Comparison of ENCODE assay signal across 8 cellular contexts in the genomic region with DNA sequence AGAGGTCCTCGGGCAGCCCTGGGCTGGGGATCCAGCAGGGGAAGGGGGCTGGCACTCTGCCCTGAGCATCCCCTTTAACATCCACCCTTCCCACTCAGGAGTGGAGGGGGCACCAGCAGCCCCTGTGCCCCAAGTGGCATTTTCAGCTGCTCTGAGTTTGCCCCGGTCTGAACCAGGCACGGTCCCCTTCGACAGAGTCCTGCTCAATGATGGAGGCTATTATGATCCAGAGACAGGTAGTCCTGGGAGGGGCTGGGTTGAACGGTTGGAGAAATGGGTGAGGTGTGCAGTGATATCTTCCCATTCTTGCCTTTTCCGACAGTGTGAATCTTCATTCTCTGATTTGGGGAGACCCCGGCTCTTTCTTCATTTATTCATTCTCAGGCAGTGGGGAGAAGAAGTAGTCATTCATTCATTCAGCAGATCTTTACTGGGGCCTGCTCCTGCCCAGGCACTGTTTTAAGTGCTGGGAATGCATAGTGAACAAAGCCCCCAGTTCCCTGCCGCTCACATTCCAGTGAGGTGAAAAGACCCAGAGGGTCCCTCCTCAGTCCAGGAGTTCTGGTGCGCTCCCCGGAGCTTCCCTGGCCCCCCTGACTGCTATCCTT. TPM values are rescaled to one million over a fixed set of nuclear protein-coding genes. Genes with fewer than 3 reads are reported as not detected.
DNase-seq lines count a peak whose midpoint lies in the region; ATAC-seq, FAIRE-seq and TF ChIP-seq lines count a peak whose summit lies in the region.

No MANE protein-coding gene starts in this region.

- H3K36me3 ChIP-seq in HepG2 (replicated peaks in 1 of 2; ENCODE audit: control insufficient read depth in 1 of 2, insufficient read depth in 2 of 2, low read length in 2 of 2) = no peaks in the 10 kb centered on the region; a peak in 3 of 5 replicates

- intact Hi-C loops in activated CD4-positive, alpha-beta T cell treated with anti-CD3 and anti-CD28 coated beads for 36 hours (cut with DNase I, micrococcal nuclease) = loop anchor here in 1 of 2 experiments (5.0 kb wide), 1 partner anchor 123 kb away; no protein-coding TSS in a partner anchor
- intact Hi-C loops in HepG2 (cut with micrococcal nuclease; ENCODE audit: unreplicated experiment) = loop anchor here (5.0 to 10.0 kb wide), 3 partner anchors 50 to 1162 kb away; a partner anchor contains a TSS

- no peak for FAIRE-seq in HepG2 (lab: Jason Lieb, UNC)
- no peak for FAIRE-seq in D721Med (lab: Jason Lieb, UNC)

- peak overlapping the region; percentile 63; the same call in 1 of the 2 replicates for H3K9ac ChIP-seq in HepG2 (ENCODE audit: insufficient read depth, low read depth, low read length)

- no peaks in the 10 kb centered on the region for H3K9me3 Mint-ChIP-seq in activated CD4-positive, alpha-beta T cell treated with anti-CD3 and anti-CD28 coated beads for 36 hours (ENCODE audit: low read depth)

- peak overlapping the region; percentile 77 for H3K4me3 Mint-ChIP-seq in activated CD4-positive, alpha-beta T cell treated with anti-CD3 and anti-CD28 coated beads for 36 hours

- TF ChIP-seq EP300 in HepG2 (IDR thresholded peaks at IDR 0.05; ENCODE audit: low read depth in 2 of 2, low read length in 2 of 2) (no peak), HepG2 (CRISPR knock-in tag; IDR thresholded peaks at IDR 0.05; ENCODE audit: borderline replicate concordance) (no peak)

- DNase-seq in activated CD4-positive, alpha-beta T cell treated with anti-CD3 and anti-CD28 coated beads for 36 hours = no peak
- no peak for DNase-seq in activated CD4-positive, alpha-beta T cell treated with anti-CD3 and anti-CD28 coated beads for 48 hours
- DNase-seq in astrocyte of the spinal cord (ENCODE audit: low read depth, low spot score) = no peak
- no peak for DNase-seq in HepG2 (ENCODE audit: low spot score)
- DNase-seq in substantia nigra (lab: John Stamatoyannopoulos, UW) = no peak
- DNase-seq in UCSD-AML1 (lab: John Stamatoyannopoulos, UW; ENCODE audit: unreplicated experiment) = no peak
- no peak for DNase-seq in D721Med (ENCODE audit: insufficient read length, low spot score)
- no peak for DNase-seq in NCI-H510A treated with DMSO at 0.1 percent for 48 hours (lab: John Stamatoyannopoulos, UW)

- no peaks in the 10 kb centered on the region for H3K27me3 ChIP-seq in HepG2 (ENCODE audit: control insufficient read depth in 1 of 2, insufficient read depth in 2 of 2, low read length in 2 of 2)

- H3K4me1 ChIP-seq in HepG2 (ENCODE audit: insufficient read depth, low read length) = peaks cover 76% of the 10 kb centered on the region

- peaks cover 32% of the 10 kb centered on the region for H3K4me1 Mint-ChIP-seq in activated CD4-positive, alpha-beta T cell treated with anti-CD3 and anti-CD28 coated beads for 36 hours

- no peak overlapping the region for H2AFZ ChIP-seq in HepG2 (ENCODE audit: low read length)

- no peaks in the 10 kb centered on the region for H3K36me3 Mint-ChIP-seq in activated CD4-positive, alpha-beta T cell treated with anti-CD3 and anti-CD28 coated beads for 36 hours (ENCODE audit: low read depth)

- BruUV-seq in HepG2 (replicated peaks; lab: Mats Ljungman, UMichigan) = TSS peak; percentile 71

- H3K4me2 ChIP-seq in HepG2 (ENCODE audit: low read depth, low read length) = peak overlapping the region; percentile 84

- no peak for TF ChIP-seq CTCF in astrocyte of the spinal cord (IDR thresholded peaks at IDR 0.05; ENCODE audit: low read depth, low read length)
- TF ChIP-seq CTCF in HepG2 (CRISPR knock-in tag; IDR thresholded peaks at IDR 0.05) = no peak
- no peak for TF ChIP-seq CTCF in D721Med (IDR thresholded peaks at IDR 0.05; ENCODE audit: insufficient read depth, missing control alignments)

- H3K79me2 ChIP-seq in HepG2 (ENCODE audit: insufficient read depth, low read length) = peaks cover 33% of the 10 kb centered on the region

- H3K27ac Mint-ChIP-seq in activated CD4-positive, alpha-beta T cell treated with anti-CD3 and anti-CD28 coated beads for 36 hours = peak overlapping the region; percentile 38

- in situ Hi-C loops in astrocyte of the spinal cord (cut with HindIII; ENCODE audit: low sequenced_read_pairs) = no loop called here
- in situ Hi-C loops in HepG2 (cut with HindIII; ENCODE audit: extremely low pct_ligation_motif_present, low pct_unique_long_range_greater_than_20kb) = no loop called here

- ATAC-seq in activated CD4-positive, alpha-beta T cell treated with anti-CD3 and anti-CD28 coated beads for 36 hours = no peak
- ATAC-seq in HepG2 = no peak

- H4K20me1 ChIP-seq in HepG2 (ENCODE audit: insufficient read depth, low read length) = no peaks in the 10 kb centered on the region

- H3K4me3 ChIP-seq in astrocyte of the spinal cord (ENCODE audit: low read depth, low read length) (peak overlapping the region; percentile 51), HepG2 (replicated peaks in 1 of 3; ENCODE audit: insufficient read depth in 1 of 3, low read depth in 2 of 3, low read length in 3 of 3) (peak overlapping the region in 2 of 3 experiments; percentile 53 to 77; a peak in 4 of 6 replicates)

- POLR2A ChIA-PET in activated CD4-positive, alpha-beta T cell treated with anti-CD3 and anti-CD28 coated beads for 36 hours (lab: Charles Lee) = no interaction called here
- POLR2A ChIA-PET in HepG2 (lab: Yijun Ruan, JAX) = interaction anchor here (0.6 to 9.2 kb wide), 7 partner anchors 10 to 126 kb away, joined by 3 to 106 read pairs (median 28); a partner anchor contains a TSS

- CTCF ChIA-PET in activated CD4-positive, alpha-beta T cell treated with anti-CD3 and anti-CD28 coated beads for 36 hours (lab: Charles Lee) = interaction anchor here (0.8 to 5.7 kb wide), 4 partner anchors 14 to 123 kb away, joined by 3 to 30 read pairs (median 4); a partner anchor contains a TSS
- CTCF ChIA-PET in HepG2 (lab: Yijun Ruan, JAX; ENCODE audit: low intra/inter-chr PET ratio, low total read pairs) = interaction anchor here (1.3 to 2.0 kb wide), 2 partner anchors 13 to 35 kb away, joined by 3 to 6 read pairs; no protein-coding TSS in a partner anchor

- TF ChIP-seq RAD21 in HepG2 (CRISPR knock-in tag; IDR thresholded peaks at IDR 0.05) = no peak

- no peaks in the 10 kb centered on the region for H3K9me3 ChIP-seq in HepG2 (ENCODE audit: low read length)

- 92% methylated on average over 10 of the region's 10 CpGs for WGBS in HepG2 (ENCODE audit: low lambda C conversion rate)

- H3K27ac ChIP-seq in HepG2 (ENCODE audit: extremely low read length, insufficient read depth, low read length) (no peak overlapping the region), substantia nigra (ENCODE audit: low read depth, low read length, poor library complexity, severe bottlenecking) (peak overlapping the region; percentile 82)

- TF ChIP-seq POLR2A in HepG2 (IDR thresholded peaks at IDR 0.05; ENCODE audit: insufficient read depth in 1 of 2, low read depth in 2 of 2, low read length in 2 of 2) = no peak

- H3K27me3 Mint-ChIP-seq in activated CD4-positive, alpha-beta T cell treated with anti-CD3 and anti-CD28 coated beads for 36 hours = no peaks in the 10 kb centered on the region

RNA-seq across cellular contexts. Expression of a gene that starts 1.4 kb away (rescaled TPM):
- 10 to 100 TPM; 10.6 to 12.7 TPM for total RNA-seq in activated CD4-positive, alpha-beta T cell treated with anti-CD3 and anti-CD28 coated beads for 36 hours
- 29.9 and 40.9 TPM in 2 replicates for total RNA-seq in HepG2 (2016; rRNA removed; fragmentation: Illumina TruSeq; extraction: Trizol)
- 8.1 and 9.7 TPM in 2 replicates for total RNA-seq in HepG2 (2016; cell fraction: cytosol; rRNA removed; fragmentation: Illumina TruSeq; extraction: Trizol; ENCODE audit: low read depth)
- total RNA-seq in HepG2 (2016; cell fraction: insoluble cytoplasmic fraction; rRNA removed; fragmentation: Illumina TruSeq; extraction: Trizol) = 31.6 and 41.5 TPM in 2 replicates
- total RNA-seq in HepG2 (2016; cell fraction: membrane; rRNA removed; fragmentation: Illumina TruSeq; extraction: Trizol) = 15.4 and 18.4 TPM in 2 replicates
- 34.9 and 38.4 TPM in 2 replicates for total RNA-seq in HepG2 (2016; cell fraction: nucleus; rRNA removed; fragmentation: Illumina TruSeq; extraction: Trizol)
- polyA plus RNA-seq in HepG2 (2011; rRNA removed) = 99.2 and 139 TPM in 2 replicates
- 93.9 and 100.0 TPM in 2 replicates for polyA plus RNA-seq in HepG2 (2011; cell fraction: cytosol; rRNA removed)
- 195 and 260 TPM in 2 replicates for polyA plus RNA-seq in HepG2 (2011; cell fraction: nucleus; rRNA removed)
- 128 and 136 TPM in 2 replicates for polyA plus RNA-seq in HepG2 (2012)
- polyA plus RNA-seq in HepG2 (2016; cell fraction: cytosol; fragmentation: Illumina TruSeq; extraction: Trizol; ENCODE audit: low read depth) = 12.3 and 15.8 TPM in 2 replicates
- polyA plus RNA-seq in HepG2 (2016; cell fraction: insoluble cytoplasmic fraction; fragmentation: Illumina TruSeq; extraction: Trizol; ENCODE audit: low read depth) = 39.2 and 45.9 TPM in 2 replicates
- 14.9 and 20.8 TPM in 2 replicates for polyA plus RNA-seq in HepG2 (2016; cell fraction: membrane; fragmentation: Illumina TruSeq; extraction: Trizol; ENCODE audit: low read depth)
- polyA plus RNA-seq in HepG2 (2016; cell fraction: nucleus; fragmentation: Illumina TruSeq; extraction: Trizol; ENCODE audit: insufficient read depth, low read depth) = 94.3 and 95.6 TPM in 2 replicates
- polyA minus RNA-seq in HepG2 (2011; rRNA and poly(A)+ RNA removed; ENCODE audit: low replicate concordance) = 6.9 and 106 TPM in 2 replicates
- 29.4 and 50.9 TPM in 2 replicates for polyA minus RNA-seq in HepG2 (2011; cell fraction: cytosol; rRNA and poly(A)+ RNA removed)
- polyA minus RNA-seq in HepG2 (2011; cell fraction: nucleus; rRNA and poly(A)+ RNA removed) = 51.5 and 66.5 TPM in 2 replicates

RNA-seq across cellular contexts. Expression of a gene that starts 6.8 kb away (rescaled TPM):
- total RNA-seq in activated CD4-positive, alpha-beta T cell treated with anti-CD3 and anti-CD28 coated beads for 36 hours = under 1 TPM; 0.40 to 0.46 TPM
- total RNA-seq in HepG2 (2016; rRNA removed; fragmentation: Illumina TruSeq; extraction: Trizol) = 4.0 and 9.7 TPM in 2 replicates
- 0.53 and 0.61 TPM in 2 replicates for total RNA-seq in HepG2 (2016; cell fraction: cytosol; rRNA removed; fragmentation: Illumina TruSeq; extraction: Trizol; ENCODE audit: low read depth)
- 4.1 and 12.5 TPM in 2 replicates for total RNA-seq in HepG2 (2016; cell fraction: insoluble cytoplasmic fraction; rRNA removed; fragmentation: Illumina TruSeq; extraction: Trizol)
- 1.4 TPM in 2 replicates for total RNA-seq in HepG2 (2016; cell fraction: membrane; rRNA removed; fragmentation: Illumina TruSeq; extraction: Trizol)
- total RNA-seq in HepG2 (2016; cell fraction: nucleus; rRNA removed; fragmentation: Illumina TruSeq; extraction: Trizol) = 8.7 and 9.5 TPM in 2 replicates
- polyA plus RNA-seq in HepG2 (2011; rRNA removed) = 8.1 and 13.1 TPM in 2 replicates
- polyA plus RNA-seq in HepG2 (2011; cell fraction: cytosol; rRNA removed) = 9.7 and 19.1 TPM in 2 replicates
- polyA plus RNA-seq in HepG2 (2011; cell fraction: nucleus; rRNA removed) = 30.1 and 34.4 TPM in 2 replicates
- polyA plus RNA-seq in HepG2 (2012) = 8.6 and 10.0 TPM in 2 replicates
- 0.42 and 0.58 TPM in 2 replicates for polyA plus RNA-seq in HepG2 (2016; cell fraction: cytosol; fragmentation: Illumina TruSeq; extraction: Trizol; ENCODE audit: low read depth)
- 2.8 and 3.2 TPM in 2 replicates for polyA plus RNA-seq in HepG2 (2016; cell fraction: insoluble cytoplasmic fraction; fragmentation: Illumina TruSeq; extraction: Trizol; ENCODE audit: low read depth)
- polyA plus RNA-seq in HepG2 (2016; cell fraction: membrane; fragmentation: Illumina TruSeq; extraction: Trizol; ENCODE audit: low read depth) = 0.45 and 1.0 TPM in 2 replicates
- polyA plus RNA-seq in HepG2 (2016; cell fraction: nucleus; fragmentation: Illumina TruSeq; extraction: Trizol; ENCODE audit: insufficient read depth, low read depth) = 14.3 and 15.9 TPM in 2 replicates
- polyA minus RNA-seq in HepG2 (2011; rRNA and poly(A)+ RNA removed; ENCODE audit: low replicate concordance) = 0.54 and 19.1 TPM in 2 replicates
- 13.6 and 17.2 TPM in 2 replicates for polyA minus RNA-seq in HepG2 (2011; cell fraction: cytosol; rRNA and poly(A)+ RNA removed)
- polyA minus RNA-seq in HepG2 (2011; cell fraction: nucleus; rRNA and poly(A)+ RNA removed) = 4.8 and 5.6 TPM in 2 replicates

RNA-seq across cellular contexts. Expression of a gene that starts 13.7 kb away (rescaled TPM):
- total RNA-seq in activated CD4-positive, alpha-beta T cell treated with anti-CD3 and anti-CD28 coated beads for 36 hours = 100 to 1,000 TPM; 305 to 406 TPM
- total RNA-seq in HepG2 (2016; rRNA removed; fragmentation: Illumina TruSeq; extraction: Trizol) = 498 and 508 TPM in 2 replicates
- 947 and 1,365 TPM in 2 replicates for total RNA-seq in HepG2 (2016; cell fraction: cytosol; rRNA removed; fragmentation: Illumina TruSeq; extraction: Trizol; ENCODE audit: low read depth)
- 496 and 506 TPM in 2 replicates for total RNA-seq in HepG2 (2016; cell fraction: insoluble cytoplasmic fraction; rRNA removed; fragmentation: Illumina TruSeq; extraction: Trizol)
- total RNA-seq in HepG2 (2016; cell fraction: membrane; rRNA removed; fragmentation: Illumina TruSeq; extraction: Trizol) = 928 and 1,097 TPM in 2 replicates
- 200 and 226 TPM in 2 replicates for total RNA-seq in HepG2 (2016; cell fraction: nucleus; rRNA removed; fragmentation: Illumina TruSeq; extraction: Trizol)
- polyA plus RNA-seq in HepG2 (2011; rRNA removed) = 491 and 584 TPM in 2 replicates
- 627 and 1,057 TPM in 2 replicates for polyA plus RNA-seq in HepG2 (2011; cell fraction: cytosol; rRNA removed)
- polyA plus RNA-seq in HepG2 (2011; cell fraction: nucleus; rRNA removed) = 336 and 383 TPM in 2 replicates
- polyA plus RNA-seq in HepG2 (2012) = 371 and 440 TPM in 2 replicates
- polyA plus RNA-seq in HepG2 (2016; cell fraction: cytosol; fragmentation: Illumina TruSeq; extraction: Trizol; ENCODE audit: low read depth) = 1,401 and 1,836 TPM in 2 replicates
- 640 and 680 TPM in 2 replicates for polyA plus RNA-seq in HepG2 (2016; cell fraction: insoluble cytoplasmic fraction; fragmentation: Illumina TruSeq; extraction: Trizol; ENCODE audit: low read depth)
- polyA plus RNA-seq in HepG2 (2016; cell fraction: membrane; fragmentation: Illumina TruSeq; extraction: Trizol; ENCODE audit: low read depth) = 1,282 and 1,407 TPM in 2 replicates
- polyA plus RNA-seq in HepG2 (2016; cell fraction: nucleus; fragmentation: Illumina TruSeq; extraction: Trizol; ENCODE audit: insufficient read depth, low read depth) = 415 and 448 TPM in 2 replicates
- polyA minus RNA-seq in HepG2 (2011; rRNA and poly(A)+ RNA removed; ENCODE audit: low replicate concordance) = 310 and 535 TPM in 2 replicates
- polyA minus RNA-seq in HepG2 (2011; cell fraction: cytosol; rRNA and poly(A)+ RNA removed) = 514 and 560 TPM in 2 replicates
- 136 and 144 TPM in 2 replicates for polyA minus RNA-seq in HepG2 (2011; cell fraction: nucleus; rRNA and poly(A)+ RNA removed)

RNA-seq across cellular contexts. Expression of a gene that starts 33.7 kb away (rescaled TPM):
- total RNA-seq in activated CD4-positive, alpha-beta T cell treated with anti-CD3 and anti-CD28 coated beads for 36 hours = 10 to 100 TPM; 12.5 to 14.5 TPM
- total RNA-seq in HepG2 (2016; rRNA removed; fragmentation: Illumina TruSeq; extraction: Trizol) = 48.6 and 55.9 TPM in 2 replicates
- total RNA-seq in HepG2 (2016; cell fraction: cytosol; rRNA removed; fragmentation: Illumina TruSeq; extraction: Trizol; ENCODE audit: low read depth) = 148 and 152 TPM in 2 replicates
- 39.9 and 57.5 TPM in 2 replicates for total RNA-seq in HepG2 (2016; cell fraction: insoluble cytoplasmic fraction; rRNA removed; fragmentation: Illumina TruSeq; extraction: Trizol)
- total RNA-seq in HepG2 (2016; cell fraction: membrane; rRNA removed; fragmentation: Illumina TruSeq; extraction: Trizol) = 249 and 253 TPM in 2 replicates
- 22.8 and 23.0 TPM in 2 replicates for total RNA-seq in HepG2 (2016; cell fraction: nucleus; rRNA removed; fragmentation: Illumina TruSeq; extraction: Trizol)
- polyA plus RNA-seq in HepG2 (2011; rRNA removed) = 63.6 and 73.3 TPM in 2 replicates
- polyA plus RNA-seq in HepG2 (2011; cell fraction: cytosol; rRNA removed) = 65.6 and 84.8 TPM in 2 replicates
- polyA plus RNA-seq in HepG2 (2011; cell fraction: nucleus; rRNA removed) = 45.3 and 47.1 TPM in 2 replicates
- polyA plus RNA-seq in HepG2 (2012) = 36.8 and 51.0 TPM in 2 replicates
- 247 and 251 TPM in 2 replicates for polyA plus RNA-seq in HepG2 (2016; cell fraction: cytosol; fragmentation: Illumina TruSeq; extraction: Trizol; ENCODE audit: low read depth)
- polyA plus RNA-seq in HepG2 (2016; cell fraction: insoluble cytoplasmic fraction; fragmentation: Illumina TruSeq; extraction: Trizol; ENCODE audit: low read depth) = 54.3 and 66.5 TPM in 2 replicates
- 277 and 306 TPM in 2 replicates for polyA plus RNA-seq in HepG2 (2016; cell fraction: membrane; fragmentation: Illumina TruSeq; extraction: Trizol; ENCODE audit: low read depth)
- 44.5 and 47.6 TPM in 2 replicates for polyA plus RNA-seq in HepG2 (2016; cell fraction: nucleus; fragmentation: Illumina TruSeq; extraction: Trizol; ENCODE audit: insufficient read depth, low read depth)
- 109 and 147 TPM in 2 replicates for polyA minus RNA-seq in HepG2 (2011; rRNA and poly(A)+ RNA removed; ENCODE audit: low replicate concordance)
- 32.5 and 36.6 TPM in 2 replicates for polyA minus RNA-seq in HepG2 (2011; cell fraction: cytosol; rRNA and poly(A)+ RNA removed)
- polyA minus RNA-seq in HepG2 (2011; cell fraction: nucleus; rRNA and poly(A)+ RNA removed) = 26.1 and 37.3 TPM in 2 replicates

RNA-seq across cellular contexts. Expression of a gene that starts 33.8 kb away (rescaled TPM):
- 1 to 10 TPM; 6.4 to 7.0 TPM for total RNA-seq in activated CD4-positive, alpha-beta T cell treated with anti-CD3 and anti-CD28 coated beads for 36 hours
- 7.0 and 13.9 TPM in 2 replicates for total RNA-seq in HepG2 (2016; rRNA removed; fragmentation: Illumina TruSeq; extraction: Trizol)
- 7.2 and 7.6 TPM in 2 replicates for total RNA-seq in HepG2 (2016; cell fraction: cytosol; rRNA removed; fragmentation: Illumina TruSeq; extraction: Trizol; ENCODE audit: low read depth)
- 6.8 and 14.7 TPM in 2 replicates for total RNA-seq in HepG2 (2016; cell fraction: insoluble cytoplasmic fraction; rRNA removed; fragmentation: Illumina TruSeq; extraction: Trizol)
- 9.9 and 14.3 TPM in 2 replicates for total RNA-seq in HepG2 (2016; cell fraction: membrane; rRNA removed; fragmentation: Illumina TruSeq; extraction: Trizol)
- total RNA-seq in HepG2 (2016; cell fraction: nucleus; rRNA removed; fragmentation: Illumina TruSeq; extraction: Trizol) = 11.7 and 13.6 TPM in 2 replicates
- polyA plus RNA-seq in HepG2 (2011; rRNA removed) = 23.4 and 30.8 TPM in 2 replicates
- 26.4 and 27.5 TPM in 2 replicates for polyA plus RNA-seq in HepG2 (2011; cell fraction: cytosol; rRNA removed)
- 30.3 and 37.8 TPM in 2 replicates for polyA plus RNA-seq in HepG2 (2011; cell fraction: nucleus; rRNA removed)
- 29.7 and 31.5 TPM in 2 replicates for polyA plus RNA-seq in HepG2 (2012)
- polyA plus RNA-seq in HepG2 (2016; cell fraction: cytosol; fragmentation: Illumina TruSeq; extraction: Trizol; ENCODE audit: low read depth) = 9.6 and 11.3 TPM in 2 replicates
- 9.2 and 9.7 TPM in 2 replicates for polyA plus RNA-seq in HepG2 (2016; cell fraction: insoluble cytoplasmic fraction; fragmentation: Illumina TruSeq; extraction: Trizol; ENCODE audit: low read depth)
- 12.0 and 14.2 TPM in 2 replicates for polyA plus RNA-seq in HepG2 (2016; cell fraction: membrane; fragmentation: Illumina TruSeq; extraction: Trizol; ENCODE audit: low read depth)
- 23.5 and 24.6 TPM in 2 replicates for polyA plus RNA-seq in HepG2 (2016; cell fraction: nucleus; fragmentation: Illumina TruSeq; extraction: Trizol; ENCODE audit: insufficient read depth, low read depth)
- polyA minus RNA-seq in HepG2 (2011; rRNA and poly(A)+ RNA removed; ENCODE audit: low replicate concordance) = 0.09 and 14.9 TPM in 2 replicates
- polyA minus RNA-seq in HepG2 (2011; cell fraction: cytosol; rRNA and poly(A)+ RNA removed) = 5.9 and 7.1 TPM in 2 replicates
- 10.7 and 13.8 TPM in 2 replicates for polyA minus RNA-seq in HepG2 (2011; cell fraction: nucleus; rRNA and poly(A)+ RNA removed)
